18 cellular contexts compared by ENCODE assay signal in genomic region chr17:64092111-64092510, GRCh38. TPM values are rescaled to one million over a fixed set of nuclear protein-coding genes. Genes with fewer than 3 reads are reported as not detected.
DNase-seq lines count a peak whose midpoint lies in the region; ATAC-seq and TF ChIP-seq lines count a peak whose summit lies in the region.
"Had no signal": no experiment of that assay in that cellular context is flagged by ENCODE, and none has a peak within 500 bp of the region (broad histone marks: within the 10 kb centered on the region; RNA-seq: fewer than 3 reads in every experiment).

No MANE protein-coding gene starts in this region.

- POLR2A ChIA-PET in activated CD4-positive, alpha-beta T cell treated with anti-CD3 and anti-CD28 coated beads, Interleukin-2, amount 10 ng/mL, durations not matched to agents 7 days and 5 days (lab: Charles Lee): no interaction called here

- peaks cover 68% of the 10 kb centered on the region for H3K36me3 Mint-ChIP-seq in activated CD4-positive, alpha-beta T cell treated with anti-CD3 and anti-CD28 coated beads, Interleukin-2, amount 10 ng/mL, durations not matched to agents 7 days and 5 days (ENCODE audit: low read depth)

- peak overlapping the region; percentile 92 for H3K27ac Mint-ChIP-seq in activated CD4-positive, alpha-beta T cell treated with anti-CD3 and anti-CD28 coated beads, Interleukin-2, amount 10 ng/mL, durations not matched to agents 7 days and 5 days

- peaks cover 79% of the 10 kb centered on the region for H3K4me1 ChIP-seq in OCI-LY3 (ENCODE audit: low read length)
- H3K4me1 ChIP-seq in neutrophil (ENCODE audit: control insufficient read depth in 1 of 2, insufficient read depth in 1 of 2, low read depth in 1 of 2, low read length in 1 of 2): peaks cover 25 to 30% of the 10 kb centered on the region in 2 experiments

- H2AFZ ChIP-seq in OCI-LY3 (ENCODE audit: low read depth, low read length): no peak overlapping the region

- no peak for TF ChIP-seq CTCF in OCI-LY3 (IDR thresholded peaks at IDR 0.05; ENCODE audit: low read depth, low read length)
- no peak for TF ChIP-seq CTCF in neutrophil (IDR thresholded peaks at IDR 0.05)

- H3K4me2 ChIP-seq in OCI-LY3 (ENCODE audit: low read length): peak overlapping the region; percentile 72

- H3K4me3 ChIP-seq in OCI-LY3 (ENCODE audit: low read length): peak overlapping the region; percentile 45; the same call in 1 of the 2 replicates
- no peak overlapping the region for H3K4me3 ChIP-seq in neutrophil (ENCODE audit: low read depth in 1 of 2, low read length in 1 of 2)
- H3K4me3 ChIP-seq: esophagus squamous epithelium, SK-N-MC had no signal

- H3K4me3 Mint-ChIP-seq in activated CD4-positive, alpha-beta T cell treated with anti-CD3 and anti-CD28 coated beads, Interleukin-2, amount 10 ng/mL, durations not matched to agents 7 days and 5 days: no peak overlapping the region

- H3K4me1 Mint-ChIP-seq in activated CD4-positive, alpha-beta T cell treated with anti-CD3 and anti-CD28 coated beads, Interleukin-2, amount 10 ng/mL, durations not matched to agents 7 days and 5 days: peaks cover 84% of the 10 kb centered on the region

- no peaks in the 10 kb centered on the region for H3K9me3 Mint-ChIP-seq in activated CD4-positive, alpha-beta T cell treated with anti-CD3 and anti-CD28 coated beads, Interleukin-2, amount 10 ng/mL, durations not matched to agents 7 days and 5 days

- H4K20me1 ChIP-seq in OCI-LY3 (ENCODE audit: insufficient read depth, low read length): no peaks in the 10 kb centered on the region

- ATAC-seq in GM18498 (IDR thresholded peaks at IDR 0.05; ENCODE audit: unreplicated experiment) (peak; percentile 48), HG02870 (IDR thresholded peaks at IDR 0.05; ENCODE audit: unreplicated experiment) (no peak)
- ATAC-seq: Panc1 had no signal

- H3K9me3 ChIP-seq in OCI-LY3 (ENCODE audit: insufficient read depth, low read length) (no peaks in the 10 kb centered on the region), neutrophil (no peaks in the 10 kb centered on the region)
- H3K9me3 ChIP-seq: esophagus squamous epithelium had no signal

- H3K79me2 ChIP-seq in OCI-LY3 (ENCODE audit: low read length): peaks cover 64% of the 10 kb centered on the region

- no peaks in the 10 kb centered on the region for H3K27me3 Mint-ChIP-seq in activated CD4-positive, alpha-beta T cell treated with anti-CD3 and anti-CD28 coated beads, Interleukin-2, amount 10 ng/mL, durations not matched to agents 7 days and 5 days

- CTCF ChIA-PET in activated CD4-positive, alpha-beta T cell treated with anti-CD3 and anti-CD28 coated beads, Interleukin-2, amount 10 ng/mL, durations not matched to agents 7 days and 5 days (lab: Charles Lee): interaction anchor here (0.8 to 1.7 kb wide), 4 partner anchors 11 to 41 kb away, joined by 3 to 5 read pairs (median 4); no protein-coding TSS in a partner anchor

- peak overlapping the region; percentile 54; the same call in 1 of the 2 replicates for H3K9ac ChIP-seq in OCI-LY3 (ENCODE audit: low read length)

- no peak for DNase-seq in activated CD4-positive, alpha-beta T cell treated with anti-CD3 and anti-CD28 coated beads, Interleukin-2, amount 10 ng/mL, durations not matched to agents 7 days and 5 days
- no peak for DNase-seq in activated CD4-positive, alpha-beta T cell treated with anti-CD3 and anti-CD28 coated beads, Interleukin-2, amount 50 U/mL, for 1 hour
- DNase-seq in NK-92 (lab: John Stamatoyannopoulos, UW; ENCODE audit: unreplicated experiment): no peak
- no peak for DNase-seq in erythroblast (lab: John Stamatoyannopoulos, UW)
- DNase-seq: ACHN; activated CD4-positive, alpha-beta T cell treated with anti-CD3 and anti-CD28 coated beads, Interleukin-2, amount 50 U/mL, for 48 hours; caudate nucleus; esophagus squamous epithelium; HCEC 1CT; KG1; NCI-H524 treated with DMSO at 0.1 percent for 48 hours; retina had no signal

- H3K27ac ChIP-seq in OCI-LY3 (ENCODE audit: low read length): peak overlapping the region; percentile 98
- H3K27ac ChIP-seq in neutrophil: peak overlapping the region; percentile 88
- H3K27ac ChIP-seq: esophagus squamous epithelium, SK-N-MC had no signal

- no peaks in the 10 kb centered on the region for H3K27me3 ChIP-seq in OCI-LY3 (ENCODE audit: low read depth, low read length)
- no peaks in the 10 kb centered on the region for H3K27me3 ChIP-seq in neutrophil
- H3K27me3 ChIP-seq: esophagus squamous epithelium had no signal

- TF ChIP-seq POLR2A in erythroblast (IDR thresholded peaks at IDR 0.05; ENCODE audit: low read length): no peak

- H3K36me3 ChIP-seq in OCI-LY3 (replicated peaks; ENCODE audit: low read depth, low read length): peaks cover 49% of the 10 kb centered on the region
- H3K36me3 ChIP-seq in neutrophil: peaks cover 14% of the 10 kb centered on the region

RNA-seq across cellular contexts. Expression of gene ERN1, which starts 37.8 kb away (rescaled TPM):
- 10 to 100 TPM; 50.1 to 57.5 TPM for total RNA-seq in activated CD4-positive, alpha-beta T cell treated with anti-CD3 and anti-CD28 coated beads, Interleukin-2, amount 10 ng/mL, durations not matched to agents 7 days and 5 days
